ENCODE assay signal across 9 cellular contexts in genomic region chr4:2745516-2745915, GRCh38. TPM values are rescaled to one million over a fixed set of nuclear protein-coding genes. Genes with fewer than 3 reads are reported as not detected.
A peak's percentile ranks its signal among the peaks of the same experiment; 100 is the strongest.
DNase-seq lines count a peak whose midpoint lies in the region; ATAC-seq and TF ChIP-seq lines count a peak whose summit lies in the region.
"Had no signal": no experiment of that assay in that cellular context is flagged by ENCODE, and none has a peak within 500 bp of the region (broad histone marks: within the 10 kb centered on the region; RNA-seq: fewer than 3 reads in every experiment).

No MANE protein-coding gene starts in this region.

- no peak overlapping the region for H2BK20ac ChIP-seq in IMR-90 (ENCODE audit: low read depth, low read length)

- H4K20me1 ChIP-seq in IMR-90 (ENCODE audit: insufficient read depth, low read length) = peaks cover 25% of the 10 kb centered on the region

- no peak for TF ChIP-seq POLR2A in IMR-90 (IDR thresholded peaks at IDR 0.05; ENCODE audit: low read depth, low read length)

- peaks cover 42% of the 10 kb centered on the region for H3K9me1 ChIP-seq in IMR-90 (ENCODE audit: insufficient read depth, low read length)

- H3K79me1 ChIP-seq in IMR-90 (ENCODE audit: low read depth in 1 of 2, low read length in 2 of 2) = peaks cover 22 to 81% of the 10 kb centered on the region in 2 experiments; a peak in 3 of 4 replicates

- H3K4me3 ChIP-seq in CD4-positive, CD25-positive, alpha-beta regulatory T cell (ENCODE audit: low read depth, low read length) = no peak overlapping the region
- no peak overlapping the region for H3K4me3 ChIP-seq in IMR-90 (ENCODE audit: insufficient read depth, low read depth, low read length)
- H3K4me3 ChIP-seq in ascending aorta = no peak overlapping the region
- no peak overlapping the region for H3K4me3 ChIP-seq in naive thymus-derived CD4-positive, alpha-beta T cell (ENCODE audit: low read length)

- H3K9me3 ChIP-seq in CD4-positive, CD25-positive, alpha-beta regulatory T cell (ENCODE audit: control insufficient read depth in 2 of 2, low read length in 2 of 2) = no peaks in the 10 kb centered on the region
- no peaks in the 10 kb centered on the region for H3K9me3 ChIP-seq in IMR-90 (ENCODE audit: control insufficient read depth, insufficient read depth, low read length)
- no peaks in the 10 kb centered on the region for H3K9me3 ChIP-seq in ascending aorta
- no peaks in the 10 kb centered on the region for H3K9me3 ChIP-seq in naive thymus-derived CD4-positive, alpha-beta T cell (ENCODE audit: control insufficient read depth in 2 of 3, low read length in 3 of 3)

- no peak overlapping the region; the same call in 1 of the 2 replicates for H2BK120ac ChIP-seq in IMR-90 (ENCODE audit: low read depth, low read length)

- H3K4me2 ChIP-seq in IMR-90 (ENCODE audit: low read depth, low read length) = no peak overlapping the region

- dilution Hi-C loops in IMR-90 (cut with HindIII; ENCODE audit: low sequenced_read_pairs, unreplicated experiment) = no loop called here

- peak overlapping the region; percentile 89 to 93 (median 93) for H3K27ac Mint-ChIP-seq in CD4-positive, CD25-positive, alpha-beta regulatory T cell
- peak overlapping the region in 6 of 9 donors; percentile 36 to 93 (median 79) for H3K27ac Mint-ChIP-seq in naive thymus-derived CD4-positive, alpha-beta T cell

- peak overlapping the region in 3 of 4 donors; percentile 17 to 66 (median 53) for H3K4me3 Mint-ChIP-seq in CD4-positive, CD25-positive, alpha-beta regulatory T cell
- peak overlapping the region in 1 of 10 donors; percentile 42 for H3K4me3 Mint-ChIP-seq in naive thymus-derived CD4-positive, alpha-beta T cell

- no peak overlapping the region for H3K14ac ChIP-seq in IMR-90 (replicated peaks; ENCODE audit: low read depth, low read length)

- H3K9ac ChIP-seq in IMR-90 (ENCODE audit: low read depth, low read length) = no peak overlapping the region

- H2AFZ ChIP-seq in IMR-90 (replicated peaks; ENCODE audit: low read length, poor library complexity) = peak overlapping the region; percentile 17

- H3K4me1 ChIP-seq in CD4-positive, CD25-positive, alpha-beta regulatory T cell (ENCODE audit: control insufficient read depth, insufficient read depth, low read length, poor library complexity, severe bottlenecking) = peaks cover 28% of the 10 kb centered on the region
- H3K4me1 ChIP-seq in IMR-90 (ENCODE audit: control insufficient read depth, insufficient read depth, low read length) = peaks cover 28% of the 10 kb centered on the region
- no peaks in the 10 kb centered on the region for H3K4me1 ChIP-seq in ascending aorta
- peaks cover 0 to 24% of the 10 kb centered on the region in 2 donors for H3K4me1 ChIP-seq in naive thymus-derived CD4-positive, alpha-beta T cell (ENCODE audit: control insufficient read depth in 2 of 2, insufficient read depth in 2 of 2, low read length in 2 of 2)

- H3K9me3 Mint-ChIP-seq in CD4-positive, CD25-positive, alpha-beta regulatory T cell = no peaks in the 10 kb centered on the region
- H3K9me3 Mint-ChIP-seq in naive thymus-derived CD4-positive, alpha-beta T cell = no peaks in the 10 kb centered on the region

- H2AK5ac ChIP-seq in IMR-90 (ENCODE audit: low read depth, low read length) = peak overlapping the region; percentile 80

- peak overlapping the region; percentile 89 for H3K27ac ChIP-seq in CD4-positive, CD25-positive, alpha-beta regulatory T cell (ENCODE audit: insufficient read depth, low read length, poor library complexity, severe bottlenecking)
- H3K27ac ChIP-seq in IMR-90 (ENCODE audit: insufficient read depth, low read length) = no peak overlapping the region; the same call in 1 of the 2 replicates
- peak overlapping the region; percentile 54 to 55 for H3K27ac ChIP-seq in ascending aorta
- peak overlapping the region; percentile 53 for H3K27ac ChIP-seq in naive thymus-derived CD4-positive, alpha-beta T cell (ENCODE audit: low read depth, low read length)

- H3K23ac ChIP-seq in IMR-90 (ENCODE audit: low read depth, low read length) = no peak overlapping the region; the same call in 1 of the 2 replicates

- DNase-seq in CD4-positive, CD25-positive, alpha-beta regulatory T cell = no peak
- DNase-seq in IMR-90 (no peak), ascending aorta (ENCODE audit: low spot score in 2 of 2) (no peak), anterior cingulate cortex (lab: John Stamatoyannopoulos, UW) (no peak)
- no peak for DNase-seq in naive thymus-derived CD4-positive, alpha-beta T cell
- no peak for DNase-seq in activated CD8-positive, alpha-beta memory T cell treated with anti-CD3 and anti-CD28 coated beads for 24 hours
- no peak for DNase-seq in effector CD8-positive, alpha-beta T cell (lab: John Stamatoyannopoulos, UW)
- DNase-seq: DMS79 had no signal

- WGBS in IMR-90 (ENCODE audit: extremely low coverage in 2 of 2, insufficient read length in 1 of 2), 2 experiments = no CpG with 5 or more reads among the region's 5 CpGs

- no peak for TF ChIP-seq RAD21 in IMR-90 (IDR thresholded peaks at IDR 0.05; ENCODE audit: low read length)

- CTCF ChIA-PET in IMR-90 (lab: Yijun Ruan, JAX) = interaction anchor here (0.5 to 0.9 kb wide), 3 partner anchors 15 to 41 kb away, joined by 4 to 10 read pairs (median 4); no protein-coding TSS in a partner anchor
- CTCF ChIA-PET in naive thymus-derived CD4-positive, alpha-beta T cell (lab: Charles Lee) = no interaction called here

- H4K91ac ChIP-seq in IMR-90 (ENCODE audit: insufficient read depth, low read depth, low read length) = peak overlapping the region; percentile 1; the same call in 1 of the 2 replicates

- ATAC-seq in CD4-positive, CD25-positive, alpha-beta regulatory T cell (ENCODE audit: low read depth in 2 of 2) = no peak
- ATAC-seq in IMR-90 (ENCODE audit: low read depth) (no peak; the same call in 1 of the 2 replicates), HG03520 (IDR thresholded peaks at IDR 0.05; ENCODE audit: unreplicated experiment) (no peak)
- no peak for ATAC-seq in naive thymus-derived CD4-positive, alpha-beta T cell

- no peaks in the 10 kb centered on the region for H3K27me3 ChIP-seq in CD4-positive, CD25-positive, alpha-beta regulatory T cell (ENCODE audit: control insufficient read depth, insufficient read depth, low read length)
- no peaks in the 10 kb centered on the region for H3K27me3 ChIP-seq in IMR-90 (ENCODE audit: control insufficient read depth, insufficient read depth, low read length)
- H3K27me3 ChIP-seq in ascending aorta = no peaks in the 10 kb centered on the region
- no peaks in the 10 kb centered on the region for H3K27me3 ChIP-seq in naive thymus-derived CD4-positive, alpha-beta T cell (ENCODE audit: control insufficient read depth in 2 of 2, insufficient read depth in 2 of 2, low read length in 2 of 2)

- peak overlapping the region; percentile 64 for H2BK5ac ChIP-seq in IMR-90 (ENCODE audit: low read depth, low read length, poor library complexity, severe bottlenecking)

- TF ChIP-seq CTCF in IMR-90 (conservative IDR thresholded peaks at IDR 0.05; ENCODE audit: low read depth, low read length) (no peak), ascending aorta (IDR thresholded peaks at IDR 0.05) (no peak)

- no TSS peak for BruUV-seq in IMR-90 (replicated peaks; lab: Mats Ljungman, UMichigan)

- peaks cover 11 to 52% (median 29%) of the 10 kb centered on the region in 4 donors for H3K4me1 Mint-ChIP-seq in CD4-positive, CD25-positive, alpha-beta regulatory T cell
- H3K4me1 Mint-ChIP-seq in naive thymus-derived CD4-positive, alpha-beta T cell = peaks cover 5 to 56% (median 10%) of the 10 kb centered on the region in 7 donors

- POLR2A ChIA-PET in IMR-90 (lab: Charles Lee; ENCODE audit: unreplicated experiment) = no interaction called here
- POLR2A ChIA-PET in naive thymus-derived CD4-positive, alpha-beta T cell (lab: Charles Lee) = no interaction called here

- peaks cover 31% of the 10 kb centered on the region for H3K36me3 Mint-ChIP-seq in CD4-positive, CD25-positive, alpha-beta regulatory T cell
- peaks cover 4 to 38% (median 23%) of the 10 kb centered on the region in 5 donors for H3K36me3 Mint-ChIP-seq in naive thymus-derived CD4-positive, alpha-beta T cell

- peaks cover 63% of the 10 kb centered on the region for H3K36me3 ChIP-seq in CD4-positive, CD25-positive, alpha-beta regulatory T cell (ENCODE audit: control insufficient read depth, insufficient read depth, low read length)
- peaks cover 49% of the 10 kb centered on the region for H3K36me3 ChIP-seq in IMR-90 (ENCODE audit: control insufficient read depth, insufficient read depth, low read length)
- peaks cover 50 to 58% of the 10 kb centered on the region in 2 donors for H3K36me3 ChIP-seq in ascending aorta
- peaks cover 6 to 68% (median 30%) of the 10 kb centered on the region in 3 experiments for H3K36me3 ChIP-seq in naive thymus-derived CD4-positive, alpha-beta T cell (ENCODE audit: control insufficient read depth in 2 of 3, insufficient read depth in 3 of 3, low read length in 3 of 3)

- in situ Hi-C loops in IMR-90 (cut with MboI; ENCODE audit: low sequenced_read_pairs) = no loop called here

- H4K8ac ChIP-seq in IMR-90 (ENCODE audit: low read depth in 2 of 2, low read length in 2 of 2) = no peak overlapping the region

- peak overlapping the region; percentile 24 for H3K4ac ChIP-seq in IMR-90 (ENCODE audit: low read depth, low read length)

- H2AK9ac ChIP-seq in IMR-90 (replicated peaks; ENCODE audit: low read depth, low read length, poor library complexity) = peak overlapping the region; percentile 33

- H4K5ac ChIP-seq in IMR-90 (ENCODE audit: low read depth, low read length) = no peak overlapping the region

- H3K27me3 Mint-ChIP-seq in CD4-positive, CD25-positive, alpha-beta regulatory T cell = no peaks in the 10 kb centered on the region
- H3K27me3 Mint-ChIP-seq in naive thymus-derived CD4-positive, alpha-beta T cell = no peaks in the 10 kb centered on the region

- H2BK15ac ChIP-seq in IMR-90 (ENCODE audit: low read depth, low read length) = no peak overlapping the region

- intact Hi-C loops in IMR-90 (cut with micrococcal nuclease) = no loop called here
- intact Hi-C loops in ascending aorta (cut with DNase I) = no loop called here
- intact Hi-C loops in naive thymus-derived CD4-positive, alpha-beta T cell (cut with micrococcal nuclease) = no loop called here

- H3K56ac ChIP-seq in IMR-90 (ENCODE audit: extremely low read depth, insufficient read depth, low read length) = no peak overlapping the region

- H3K18ac ChIP-seq in IMR-90 (ENCODE audit: low read depth, low read length) = no peak overlapping the region

RNA-seq across cellular contexts. Expression of gene TNIP2, which starts 10.6 kb away (rescaled TPM):
- 87.7 TPM for total RNA-seq in CD4-positive, CD25-positive, alpha-beta regulatory T cell
- polyA plus RNA-seq in CD4-positive, CD25-positive, alpha-beta regulatory T cell = 10 to 100 TPM; 43.9 to 53.3 (median 50.9) TPM
- 33.3 and 36.9 TPM in 2 replicates for total RNA-seq in IMR-90 (2012; rRNA removed)
- 38.5 and 46.1 TPM in 2 replicates for polyA plus RNA-seq in IMR-90 (2012; rRNA removed)
- polyA plus RNA-seq in IMR-90 (2012; cell fraction: cytosol; rRNA removed) = 48.6 and 56.4 TPM in 2 replicates
- 120 and 143 TPM in 2 replicates for polyA plus RNA-seq in IMR-90 (2012; cell fraction: nucleus; rRNA removed; ENCODE audit: low replicate concordance)
- total RNA-seq in ascending aorta = 65.6 TPM
- total RNA-seq in naive thymus-derived CD4-positive, alpha-beta T cell = 10 to 100 TPM; 39.4 to 56.0 (median 43.6) TPM
- 10 to 100 TPM; 33.6 to 55.3 TPM for polyA plus RNA-seq in naive thymus-derived CD4-positive, alpha-beta T cell

RNA-seq across cellular contexts. Expression of gene SH3BP2, which starts 47.4 kb away (rescaled TPM):
- 61.7 TPM for total RNA-seq in CD4-positive, CD25-positive, alpha-beta regulatory T cell
- 1 to 10 TPM; 7.6 to 8.6 (median 8.4) TPM for polyA plus RNA-seq in CD4-positive, CD25-positive, alpha-beta regulatory T cell
- total RNA-seq in IMR-90 (2012; rRNA removed) (8.9 and 9.0 TPM in 2 replicates), ascending aorta (70.6 TPM)
- polyA plus RNA-seq in IMR-90 (2012; rRNA removed) = 37.2 and 45.3 TPM in 2 replicates
- 20.8 and 21.2 TPM in 2 replicates for polyA plus RNA-seq in IMR-90 (2012; cell fraction: cytosol; rRNA removed)
- polyA plus RNA-seq in IMR-90 (2012; cell fraction: nucleus; rRNA removed; ENCODE audit: low replicate concordance) = 229 and 480 TPM in 2 replicates
- 100 to 1,000 TPM in 1 of 5 experiments, 10 to 100 TPM in 4; 22.7 to 269 (median 59.6) TPM for total RNA-seq in naive thymus-derived CD4-positive, alpha-beta T cell
- polyA plus RNA-seq in naive thymus-derived CD4-positive, alpha-beta T cell = 10 to 100 TPM in 1 of 2 donors, 1 to 10 TPM in 1; 5.9 to 11.3 TPM
